ENCODE assay signal across 9 cellular contexts in genomic region chr13:49649244-49649962, GRCh38. TPM values are rescaled to one million over a fixed set of nuclear protein-coding genes. Genes with fewer than 3 reads are reported as not detected.
DNase-seq lines count a peak whose midpoint lies in the region; ATAC-seq and TF ChIP-seq lines count a peak whose summit lies in the region.
"Had no signal": no experiment of that assay in that cellular context is flagged by ENCODE, and none has a peak within 500 bp of the region (broad histone marks: within the 10 kb centered on the region; RNA-seq: fewer than 3 reads in every experiment).

No MANE protein-coding gene starts in this region.

- H3K36me3 ChIP-seq in adipocyte (ENCODE audit: control insufficient read depth, insufficient read depth, low read length, severe bottlenecking), result no peaks in the 10 kb centered on the region

- intact Hi-C loops in activated T-helper 1 cell treated with anti-CD3 and anti-CD28 coated beads, Interleukin-12 subunit alpha, Interleukin-12 subunit beta, Interleukin-2, Interleukin-4 antibody, amounts not matched to agents 30 ng/mL and 10 ng/mL and 1 ng/mL, durations not matched to agents 14 hours and 24 hours and 36 hours (cut with micrococcal nuclease), result no loop called here
- intact Hi-C loops in posterior cingulate gyrus (cut with DNase I), result no loop called here

- H3K27ac Mint-ChIP-seq in activated T-helper 1 cell treated with anti-CD3 and anti-CD28 coated beads, Interleukin-12 subunit alpha, Interleukin-12 subunit beta, Interleukin-2, Interleukin-4 antibody, amounts not matched to agents 30 ng/mL and 10 ng/mL and 1 ng/mL, durations not matched to agents 14 hours and 24 hours and 36 hours, result no peak overlapping the region
- no peak overlapping the region for H3K27ac Mint-ChIP-seq in effector memory CD8-positive, alpha-beta T cell
- H3K27ac Mint-ChIP-seq: activated naive CD8-positive, alpha-beta T cell treated with anti-CD3 and anti-CD28 coated beads for 36 hours had no signal

- peaks cover 3% of the 10 kb centered on the region for H3K36me3 Mint-ChIP-seq in activated T-helper 1 cell treated with anti-CD3 and anti-CD28 coated beads, Interleukin-12 subunit alpha, Interleukin-12 subunit beta, Interleukin-2, Interleukin-4 antibody, amounts not matched to agents 30 ng/mL and 10 ng/mL and 1 ng/mL, durations not matched to agents 14 hours and 24 hours and 36 hours (ENCODE audit: low read depth)
- peaks cover 3% of the 10 kb centered on the region for H3K36me3 Mint-ChIP-seq in effector memory CD8-positive, alpha-beta T cell (ENCODE audit: insufficient read depth)

- no peaks in the 10 kb centered on the region for H3K27me3 Mint-ChIP-seq in activated T-helper 1 cell treated with anti-CD3 and anti-CD28 coated beads, Interleukin-12 subunit alpha, Interleukin-12 subunit beta, Interleukin-2, Interleukin-4 antibody, amounts not matched to agents 30 ng/mL and 10 ng/mL and 1 ng/mL, durations not matched to agents 14 hours and 24 hours and 36 hours (ENCODE audit: insufficient read depth)
- no peaks in the 10 kb centered on the region for H3K27me3 Mint-ChIP-seq in effector memory CD8-positive, alpha-beta T cell
- H3K27me3 Mint-ChIP-seq: activated naive CD8-positive, alpha-beta T cell treated with anti-CD3 and anti-CD28 coated beads for 36 hours had no signal

- H3K4me3 Mint-ChIP-seq in activated T-helper 1 cell treated with anti-CD3 and anti-CD28 coated beads, Interleukin-12 subunit alpha, Interleukin-12 subunit beta, Interleukin-2, Interleukin-4 antibody, amounts not matched to agents 30 ng/mL and 10 ng/mL and 1 ng/mL, durations not matched to agents 14 hours and 24 hours and 36 hours, result no peak overlapping the region
- no peak overlapping the region for H3K4me3 Mint-ChIP-seq in effector memory CD8-positive, alpha-beta T cell
- H3K4me3 Mint-ChIP-seq: activated naive CD8-positive, alpha-beta T cell treated with anti-CD3 and anti-CD28 coated beads for 36 hours had no signal

- no peaks in the 10 kb centered on the region for H3K27me3 ChIP-seq in adipocyte (replicated peaks; ENCODE audit: control insufficient read depth, insufficient read depth, low read length)

- ATAC-seq in effector memory CD8-positive, alpha-beta T cell (replicated peaks), result no peak

- H3K4me1 ChIP-seq in adipocyte (ENCODE audit: control insufficient read depth, insufficient read depth, low read length), result no peaks in the 10 kb centered on the region

- H3K4me1 Mint-ChIP-seq in activated T-helper 1 cell treated with anti-CD3 and anti-CD28 coated beads, Interleukin-12 subunit alpha, Interleukin-12 subunit beta, Interleukin-2, Interleukin-4 antibody, amounts not matched to agents 30 ng/mL and 10 ng/mL and 1 ng/mL, durations not matched to agents 14 hours and 24 hours and 36 hours (ENCODE audit: low read depth), result peaks cover 7% of the 10 kb centered on the region
- peaks cover 4% of the 10 kb centered on the region in 2 donors for H3K4me1 Mint-ChIP-seq in effector memory CD8-positive, alpha-beta T cell (ENCODE audit: low read depth in 2 of 2)

- no peak for DNase-seq in HFF-Myc (ENCODE audit: extremely low read depth, low read depth)
- DNase-seq in adipocyte (ENCODE audit: low read depth), result peak; percentile 29
- peak; percentile 50 for DNase-seq in iPS-NIHi7 (ENCODE audit: extremely low spot score)
- no peak for DNase-seq in activated T-helper 1 cell treated with anti-CD3 and anti-CD28 coated beads, Interleukin-12 subunit alpha, Interleukin-12 subunit beta, Interleukin-2, Interleukin-4 antibody, amounts not matched to agents 30 ng/mL and 10 ng/mL and 1 ng/mL, durations not matched to agents 14 hours and 24 hours and 36 hours (ENCODE audit: low spot score)
- no peak for DNase-seq in substantia nigra (lab: John Stamatoyannopoulos, UW)
- no peak for DNase-seq in effector memory CD8-positive, alpha-beta T cell
- no peak for DNase-seq in posterior cingulate gyrus
- DNase-seq: activated naive CD8-positive, alpha-beta T cell treated with anti-CD3 and anti-CD28 coated beads for 36 hours had no signal

- TF ChIP-seq CTCF in 22Rv1 (IDR thresholded peaks at IDR 0.05) (peak; percentile 58), HFF-Myc (IDR thresholded peaks at IDR 0.05; ENCODE audit: low read depth, low read length, missing control alignments) (peak; percentile 47)

- no peaks in the 10 kb centered on the region for H3K9me3 Mint-ChIP-seq in activated T-helper 1 cell treated with anti-CD3 and anti-CD28 coated beads, Interleukin-12 subunit alpha, Interleukin-12 subunit beta, Interleukin-2, Interleukin-4 antibody, amounts not matched to agents 30 ng/mL and 10 ng/mL and 1 ng/mL, durations not matched to agents 14 hours and 24 hours and 36 hours
- H3K9me3 Mint-ChIP-seq in effector memory CD8-positive, alpha-beta T cell, result no peaks in the 10 kb centered on the region
- H3K9me3 Mint-ChIP-seq: activated naive CD8-positive, alpha-beta T cell treated with anti-CD3 and anti-CD28 coated beads for 36 hours had no signal

- H3K27ac ChIP-seq in 22Rv1 (no peak overlapping the region), substantia nigra (ENCODE audit: low read depth, low read length, poor library complexity, severe bottlenecking) (no peak overlapping the region)

- no peaks in the 10 kb centered on the region for H3K9me3 ChIP-seq in adipocyte (ENCODE audit: control insufficient read depth, low read length)

- H3K9ac ChIP-seq in adipocyte (ENCODE audit: low read length), result no peak overlapping the region

- H3K4me3 ChIP-seq in HFF-Myc (replicated peaks; ENCODE audit: low read depth, low read length), result no peak overlapping the region
- no peak overlapping the region for H3K4me3 ChIP-seq in adipocyte (ENCODE audit: low read length)

RNA-seq across cellular contexts. Expression of gene ARL11, which starts 21.1 kb away (rescaled TPM):
- 0.80 and 0.93 TPM in 2 replicates for total RNA-seq in activated T-helper 1 cell treated with anti-CD3 and anti-CD28 coated beads, Interleukin-12 subunit alpha, Interleukin-12 subunit beta, Interleukin-2, Interleukin-4 antibody, amounts not matched to agents 30 ng/mL and 10 ng/mL and 1 ng/mL, durations not matched to agents 14 hours and 24 hours and 36 hours

RNA-seq across cellular contexts. Expression of gene EBPL, which starts 41.9 kb away (rescaled TPM):
- 42.6 and 44.6 TPM in 2 replicates for total RNA-seq in activated T-helper 1 cell treated with anti-CD3 and anti-CD28 coated beads, Interleukin-12 subunit alpha, Interleukin-12 subunit beta, Interleukin-2, Interleukin-4 antibody, amounts not matched to agents 30 ng/mL and 10 ng/mL and 1 ng/mL, durations not matched to agents 14 hours and 24 hours and 36 hours

Comparison
In these comparisons a context has a peak if more than half of its experiments do, and no peak if none do; other contexts are left out.
1. DNase-seq: peak in adipocyte (single experiment) and iPS-NIHi7 (single experiment); none in HFF-Myc (single experiment), activated T-helper 1 cell treated with anti-CD3 and anti-CD28 coated beads, Interleukin-12 subunit alpha, Interleukin-12 subunit beta, Interleukin-2, Interleukin-4 antibody, amounts not matched to agents 30 ng/mL and 10 ng/mL and 1 ng/mL, durations not matched to agents 14 hours and 24 hours and 36 hours (single experiment), substantia nigra (0 of 49), effector memory CD8-positive, alpha-beta T cell (0 of 3) and posterior cingulate gyrus (0 of 10).